Comparison of ENCODE assay signal across 11 cellular contexts in the genomic region with DNA sequence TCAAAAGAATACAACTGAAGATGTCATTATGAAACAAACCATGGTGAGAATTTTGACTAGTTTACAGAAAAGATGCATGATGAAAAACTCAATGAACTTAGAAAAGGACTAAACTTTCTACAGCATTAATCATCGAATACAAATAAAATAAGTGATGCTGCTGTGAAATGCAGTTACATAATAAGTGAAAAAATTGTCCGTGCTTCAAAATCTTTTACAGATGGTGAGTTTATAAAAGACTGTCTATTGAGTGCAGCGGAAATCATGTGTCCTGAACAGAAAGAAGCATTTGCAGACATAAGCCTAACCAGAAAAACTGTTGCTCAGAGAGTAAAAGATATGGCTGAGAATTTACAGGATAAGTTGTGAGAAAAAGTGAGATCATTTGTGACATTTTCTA. TPM values are rescaled to one million over a fixed set of nuclear protein-coding genes. Genes with fewer than 3 reads are reported as not detected.
DNase-seq lines count a peak whose midpoint lies in the region; ATAC-seq and TF ChIP-seq lines count a peak whose summit lies in the region.
"Had no signal": no experiment of that assay in that cellular context is flagged by ENCODE, and none has a peak within 500 bp of the region (broad histone marks: within the 10 kb centered on the region; RNA-seq: fewer than 3 reads in every experiment).

No MANE protein-coding gene starts in this region.

- H3K79me2 ChIP-seq in GM23248 (ENCODE audit: insufficient read depth), result peaks cover 53% of the 10 kb centered on the region

- H3K9me2 ChIP-seq in GM23248 (ENCODE audit: insufficient read depth), result no peaks in the 10 kb centered on the region

- intact Hi-C loops in CD8-positive, alpha-beta T cell (cut with DNase I, micrococcal nuclease), result no loop called here
- intact Hi-C loops in natural killer cell (cut with micrococcal nuclease) (no loop called here), tibial artery (cut with DNase I; ENCODE audit: low total_unique reads) (no loop called here), CD14-positive monocyte (cut with micrococcal nuclease) (no loop called here)

- ATAC-seq in CD8-positive, alpha-beta T cell, result no peak
- no peak for ATAC-seq in natural killer cell

- no peak overlapping the region for H3K27ac ChIP-seq in CD8-positive, alpha-beta T cell (ENCODE audit: low read depth, low read length)
- H3K27ac ChIP-seq in GM23248 (peak overlapping the region; percentile 96), tibial artery (no peak overlapping the region)

- H3K27ac Mint-ChIP-seq in CD8-positive, alpha-beta T cell, result peak overlapping the region; percentile 58
- no peak overlapping the region for H3K27ac Mint-ChIP-seq in activated naive CD8-positive, alpha-beta T cell treated with anti-CD3 and anti-CD28 coated beads for 36 hours
- H3K27ac Mint-ChIP-seq in natural killer cell (no peak overlapping the region), CD14-positive monocyte (no peak overlapping the region)

- H3K9me3 Mint-ChIP-seq in CD8-positive, alpha-beta T cell, result no peaks in the 10 kb centered on the region
- no peaks in the 10 kb centered on the region for H3K9me3 Mint-ChIP-seq in activated naive CD8-positive, alpha-beta T cell treated with anti-CD3 and anti-CD28 coated beads for 36 hours
- no peaks in the 10 kb centered on the region for H3K9me3 Mint-ChIP-seq in natural killer cell
- H3K9me3 Mint-ChIP-seq in CD14-positive monocyte, result peaks cover 0 to 4% (median 0%) of the 10 kb centered on the region in 7 donors

- WGBS in GM23248 (ENCODE audit: low coverage in 1 of 2, low lambda C conversion rate in 2 of 2, missing lambda C conversion rate in 2 of 2), 2 experiments, result 5 to 8% methylated on average over 3 of the region's 3 CpGs

- no peaks in the 10 kb centered on the region for H4K20me1 ChIP-seq in GM23248 (ENCODE audit: insufficient read depth)

- no peaks in the 10 kb centered on the region for H3K36me3 Mint-ChIP-seq in CD8-positive, alpha-beta T cell
- no peaks in the 10 kb centered on the region for H3K36me3 Mint-ChIP-seq in activated naive CD8-positive, alpha-beta T cell treated with anti-CD3 and anti-CD28 coated beads for 36 hours
- H3K36me3 Mint-ChIP-seq in natural killer cell (no peaks in the 10 kb centered on the region), CD14-positive monocyte (peaks cover 0 to 4% of the 10 kb centered on the region in 2 donors)

- no peaks in the 10 kb centered on the region for H3K27me3 ChIP-seq in CD8-positive, alpha-beta T cell (ENCODE audit: insufficient read depth, low read length)
- H3K27me3 ChIP-seq in GM23248 (replicated peaks; ENCODE audit: insufficient read depth), result no peaks in the 10 kb centered on the region
- H3K27me3 ChIP-seq in tibial artery, result no peaks in the 10 kb centered on the region

- no peaks in the 10 kb centered on the region for H3K9me3 ChIP-seq in CD8-positive, alpha-beta T cell (ENCODE audit: low read length)
- H3K9me3 ChIP-seq in GM23248 (ENCODE audit: low read depth) (no peaks in the 10 kb centered on the region), tibial artery (no peaks in the 10 kb centered on the region)

- POLR2A ChIA-PET in CD8-positive, alpha-beta T cell (lab: Charles Lee), result interaction anchor here (1.3 to 4.3 kb wide), 2 partner anchors 42 to 134 kb away, joined by 3 to 22 read pairs; a partner anchor contains a TSS

- no peak for DNase-seq in CD8-positive, alpha-beta T cell
- DNase-seq in GM23248 (peak; percentile 70), natural killer cell (no peak), tibial artery (no peak), HK-2 (ENCODE audit: unreplicated experiment) (no peak), A172 (ENCODE audit: low spot score) (no peak), CD14-positive monocyte (ENCODE audit: low spot score) (no peak)
- DNase-seq in activated naive CD8-positive, alpha-beta T cell treated with anti-CD3 and anti-CD28 coated beads for 36 hours, result no peak
- DNase-seq: DMS79 treated with DMSO at 0.1 percent for 48 hours; NCI-H1694; stimulated activated CD4-positive, alpha-beta T cell treated with anti-CD3 and anti-CD28 coated beads, Interleukin-12 subunit alpha, Interleukin-12 subunit beta, amount 100 ng/mL, for 4 hours had no signal

- peak overlapping the region; percentile 57 for H3K4me3 Mint-ChIP-seq in CD8-positive, alpha-beta T cell
- peak overlapping the region; percentile 53 for H3K4me3 Mint-ChIP-seq in activated naive CD8-positive, alpha-beta T cell treated with anti-CD3 and anti-CD28 coated beads for 36 hours
- peak overlapping the region; percentile 70 for H3K4me3 Mint-ChIP-seq in natural killer cell
- no peak overlapping the region for H3K4me3 Mint-ChIP-seq in CD14-positive monocyte

- peaks cover 38% of the 10 kb centered on the region for H3F3A ChIP-seq in GM23248 (ENCODE audit: insufficient read depth)

- no peak for TF ChIP-seq CTCF in CD8-positive, alpha-beta T cell (IDR thresholded peaks at IDR 0.05)
- TF ChIP-seq CTCF in natural killer cell (IDR thresholded peaks at IDR 0.05) (no peak), tibial artery (IDR thresholded peaks at IDR 0.05) (no peak), CD14-positive monocyte (IDR thresholded peaks at IDR 0.05) (no peak)

- H3K36me3 ChIP-seq in CD8-positive, alpha-beta T cell (ENCODE audit: insufficient read depth, low read length), result no peaks in the 10 kb centered on the region
- H3K36me3 ChIP-seq in GM23248 (ENCODE audit: low read depth), result no peaks in the 10 kb centered on the region
- H3K36me3 ChIP-seq in tibial artery, result no peaks in the 10 kb centered on the region

- CTCF ChIA-PET in CD8-positive, alpha-beta T cell (lab: Charles Lee), result no interaction called here

- peaks cover 12% of the 10 kb centered on the region for H3K4me1 ChIP-seq in CD8-positive, alpha-beta T cell (ENCODE audit: insufficient read depth, low read length)
- peaks cover 43% of the 10 kb centered on the region for H3K4me1 ChIP-seq in GM23248 (ENCODE audit: insufficient read depth)
- H3K4me1 ChIP-seq in tibial artery, result peaks cover 0 to 27% (median 15%) of the 10 kb centered on the region in 4 donors

- peak overlapping the region; percentile 93 for H3K9ac ChIP-seq in GM23248

- H3K4me1 Mint-ChIP-seq in CD8-positive, alpha-beta T cell (ENCODE audit: low read depth), result peaks cover 23% of the 10 kb centered on the region
- peaks cover 17% of the 10 kb centered on the region for H3K4me1 Mint-ChIP-seq in activated naive CD8-positive, alpha-beta T cell treated with anti-CD3 and anti-CD28 coated beads for 36 hours
- H3K4me1 Mint-ChIP-seq in natural killer cell (peaks cover 11 to 16% of the 10 kb centered on the region in 2 donors), CD14-positive monocyte (peaks cover 50% of the 10 kb centered on the region)

- no peaks in the 10 kb centered on the region for H3K27me3 Mint-ChIP-seq in CD8-positive, alpha-beta T cell (ENCODE audit: low read depth)
- no peaks in the 10 kb centered on the region for H3K27me3 Mint-ChIP-seq in activated naive CD8-positive, alpha-beta T cell treated with anti-CD3 and anti-CD28 coated beads for 36 hours
- H3K27me3 Mint-ChIP-seq in natural killer cell (ENCODE audit: low read depth in 2 of 2) (peaks cover 0 to 3% of the 10 kb centered on the region in 2 donors), CD14-positive monocyte (ENCODE audit: low read depth in 3 of 3) (peaks cover 0 to 11% (median 0%) of the 10 kb centered on the region in 3 donors)

- in situ Hi-C loops in GM23248 (cut with MboI), result no loop called here

- peak overlapping the region; percentile 96 for H3K4me2 ChIP-seq in GM23248 (ENCODE audit: unreplicated experiment)

- no peak overlapping the region for H3K4me3 ChIP-seq in CD8-positive, alpha-beta T cell (ENCODE audit: low read depth, low read length)
- H3K4me3 ChIP-seq in GM23248 (peak overlapping the region; percentile 76), tibial artery (no peak overlapping the region)

- H2AFZ ChIP-seq in GM23248, result no peak overlapping the region

RNA-seq across cellular contexts. Expression of a gene that starts 33.8 kb away (rescaled TPM):
- 100 to 1,000 TPM; 198 to 201 TPM for total RNA-seq in CD8-positive, alpha-beta T cell
- 74.3 and 143 TPM in 2 replicates for total RNA-seq in GM23248 (2014; rRNA removed; shearing (Covaris generic))
- polyA plus RNA-seq in GM23248 (2016; fragmentation: Nextera tagmentation; extraction: Ambion mirVana), result 36.2 and 50.7 TPM in 2 replicates
- 100 to 1,000 TPM; 136 to 155 TPM for total RNA-seq in activated naive CD8-positive, alpha-beta T cell treated with anti-CD3 and anti-CD28 coated beads for 36 hours
- total RNA-seq in natural killer cell, result 1,000 to 10,000 TPM; 1,031 to 1,768 (median 1,493) TPM
- total RNA-seq in A172 (2014; rRNA removed; shearing (Covaris generic)), result 20.6 and 28.9 TPM in 2 replicates
- 1 to 10 TPM in 1 of 2 donors, under 1 TPM in 1; 0.90 to 1.3 TPM for polyA plus RNA-seq in CD14-positive monocyte

RNA-seq across cellular contexts. Expression of a gene that starts 42.4 kb away (rescaled TPM):
- total RNA-seq in CD8-positive, alpha-beta T cell, result over 10,000 TPM; 25,886 to 26,729 TPM
- 2,638 and 3,272 TPM in 2 replicates for total RNA-seq in GM23248 (2014; rRNA removed; shearing (Covaris generic))
- polyA plus RNA-seq in GM23248 (2016; fragmentation: Nextera tagmentation; extraction: Ambion mirVana), result 7,376 and 13,207 TPM in 2 replicates
- 1,000 to 10,000 TPM; 2,463 to 2,829 TPM for total RNA-seq in activated naive CD8-positive, alpha-beta T cell treated with anti-CD3 and anti-CD28 coated beads for 36 hours
- total RNA-seq in natural killer cell, result over 10,000 TPM; 32,911 to 36,726 (median 33,502) TPM
- 1,067 and 1,084 TPM in 2 replicates for total RNA-seq in A172 (2014; rRNA removed; shearing (Covaris generic))
- 100 to 1,000 TPM; 263 to 554 TPM for polyA plus RNA-seq in CD14-positive monocyte

Comparison
In these comparisons a context has a peak if more than half of its experiments do, and no peak if none do; other contexts are left out.
1. H3K4me3 Mint-ChIP-seq: peak in CD8-positive, alpha-beta T cell (single experiment), activated naive CD8-positive, alpha-beta T cell treated with anti-CD3 and anti-CD28 coated beads for 36 hours (single experiment) and natural killer cell (single experiment); none in CD14-positive monocyte (0 of 2).